ENCODE assay signal across 1 cellular context in the genomic region with DNA sequence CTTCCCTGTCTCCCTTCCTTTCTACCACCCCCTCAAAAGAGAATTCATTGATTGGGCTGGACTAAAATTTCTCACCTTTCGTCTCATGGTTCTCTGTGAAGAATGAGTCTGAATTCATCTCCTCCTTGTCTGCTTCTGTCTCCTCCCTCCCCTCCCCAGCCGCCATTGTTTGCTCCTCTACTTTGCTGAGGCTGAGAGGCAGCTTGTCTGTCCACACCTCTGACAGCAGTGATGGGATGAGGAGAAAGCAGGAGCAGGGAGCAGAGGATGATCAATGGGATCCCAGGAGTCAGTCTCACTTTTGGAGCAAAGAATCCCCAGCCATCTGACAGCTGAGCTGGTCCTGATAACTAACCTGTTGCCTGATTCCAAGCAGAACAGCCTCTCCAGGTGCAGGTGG.
TF ChIP-seq lines count a peak whose summit lies in the region.

No MANE protein-coding gene starts in this region.

TF ChIP-seq in endothelial cell of umbilical vein, 7 proteins besides CTCF, POLR2A, EP300 and RAD21:
- TF ChIP-seq FOS (IDR thresholded peaks at IDR 0.05; ENCODE audit: borderline replicate concordance, insufficient read depth, low read length) = no peak
- TF ChIP-seq EZH2 (IDR thresholded peaks at IDR 0.05; ENCODE audit: borderline replicate concordance, low read depth, low read length, severe bottlenecking) = peak; percentile 4
TF ChIP-seq in endothelial cell of umbilical vein: peak in this region for 1.
